Comparison of ENCODE assay signal across 6 cellular contexts in genomic region chr4:145832384-145832783, GRCh38.
DNase-seq lines count a peak whose midpoint lies in the region; ATAC-seq and TF ChIP-seq lines count a peak whose summit lies in the region.
"Not testable (repeated sequence)": the region's sequence is repeated elsewhere in the genome, so short reads cannot be mapped to it uniquely, and the experiment has no call there.

No MANE protein-coding gene starts in this region.

- not testable (repeated sequence) for H3K4me3 Mint-ChIP-seq in T-helper 2 cell treated with Interferon-gamma antibody and Interleukin-4, amounts not matched to agents 5 μg/mL and 100 μg/mL, for 36 hours; activated CD8-positive, alpha-beta T cell treated with anti-CD3 and anti-CD28 coated beads for 36 hours; activated naive CD8-positive, alpha-beta T cell treated with anti-CD3 and anti-CD28 coated beads for 36 hours; naive thymus-derived CD8-positive, alpha-beta T cell
- H3K4me3 Mint-ChIP-seq in activated T-helper 17 cell treated with anti-CD3 and anti-CD28 coated beads, Interleukin-2, amount 50 U/mL, for 72 hours = peak overlapping the region; percentile 52

- intact Hi-C loops in activated CD8-positive, alpha-beta T cell treated with anti-CD3 and anti-CD28 coated beads for 36 hours (cut with micrococcal nuclease) = not testable (repeated sequence)

- TF ChIP-seq CTCF in activated CD8-positive, alpha-beta T cell treated with anti-CD3 and anti-CD28 coated beads for 36 hours (IDR thresholded peaks at IDR 0.05) = not testable (repeated sequence)

- peak overlapping the region; percentile 39 for H3K27ac Mint-ChIP-seq in T-helper 2 cell treated with Interferon-gamma antibody and Interleukin-4, amounts not matched to agents 5 μg/mL and 100 μg/mL, for 36 hours
- H3K27ac Mint-ChIP-seq in activated CD8-positive, alpha-beta T cell treated with anti-CD3 and anti-CD28 coated beads for 36 hours = peak overlapping the region; percentile 60
- peak overlapping the region; percentile 80 for H3K27ac Mint-ChIP-seq in activated T-helper 17 cell treated with anti-CD3 and anti-CD28 coated beads, Interleukin-2, amount 50 U/mL, for 72 hours
- peak overlapping the region; percentile 54 for H3K27ac Mint-ChIP-seq in activated naive CD8-positive, alpha-beta T cell treated with anti-CD3 and anti-CD28 coated beads for 36 hours
- peak overlapping the region in 8 of 10 donors; percentile 5 to 82 (median 50) for H3K27ac Mint-ChIP-seq in naive thymus-derived CD8-positive, alpha-beta T cell

- not testable (repeated sequence) for H3K27me3 Mint-ChIP-seq in T-helper 2 cell treated with Interferon-gamma antibody and Interleukin-4, amounts not matched to agents 5 μg/mL and 100 μg/mL, for 36 hours (ENCODE audit: low read depth); activated CD8-positive, alpha-beta T cell treated with anti-CD3 and anti-CD28 coated beads for 36 hours; activated T-helper 17 cell treated with anti-CD3 and anti-CD28 coated beads, Interleukin-2, amount 50 U/mL, for 72 hours; activated naive CD8-positive, alpha-beta T cell treated with anti-CD3 and anti-CD28 coated beads for 36 hours; naive thymus-derived CD8-positive, alpha-beta T cell

- peaks cover 27% of the 10 kb centered on the region for H3K36me3 Mint-ChIP-seq in T-helper 2 cell treated with Interferon-gamma antibody and Interleukin-4, amounts not matched to agents 5 μg/mL and 100 μg/mL, for 36 hours (ENCODE audit: low read depth)
- H3K36me3 Mint-ChIP-seq in activated CD8-positive, alpha-beta T cell treated with anti-CD3 and anti-CD28 coated beads for 36 hours (ENCODE audit: low read depth) = peaks cover 47% of the 10 kb centered on the region
- peaks cover 43% of the 10 kb centered on the region for H3K36me3 Mint-ChIP-seq in activated T-helper 17 cell treated with anti-CD3 and anti-CD28 coated beads, Interleukin-2, amount 50 U/mL, for 72 hours (ENCODE audit: low read depth)
- H3K36me3 Mint-ChIP-seq in activated naive CD8-positive, alpha-beta T cell treated with anti-CD3 and anti-CD28 coated beads for 36 hours = peaks cover 46% of the 10 kb centered on the region
- peaks cover 0 to 26% (median 17%) of the 10 kb centered on the region in 3 donors for H3K36me3 Mint-ChIP-seq in naive thymus-derived CD8-positive, alpha-beta T cell

- peaks cover 46% of the 10 kb centered on the region for H3K4me1 Mint-ChIP-seq in T-helper 2 cell treated with Interferon-gamma antibody and Interleukin-4, amounts not matched to agents 5 μg/mL and 100 μg/mL, for 36 hours (ENCODE audit: low read depth)
- peaks cover 55% of the 10 kb centered on the region for H3K4me1 Mint-ChIP-seq in activated CD8-positive, alpha-beta T cell treated with anti-CD3 and anti-CD28 coated beads for 36 hours (ENCODE audit: low read depth)
- H3K4me1 Mint-ChIP-seq in activated T-helper 17 cell treated with anti-CD3 and anti-CD28 coated beads, Interleukin-2, amount 50 U/mL, for 72 hours = peaks cover 33% of the 10 kb centered on the region
- peaks cover 43% of the 10 kb centered on the region for H3K4me1 Mint-ChIP-seq in activated naive CD8-positive, alpha-beta T cell treated with anti-CD3 and anti-CD28 coated beads for 36 hours
- H3K4me1 Mint-ChIP-seq in naive thymus-derived CD8-positive, alpha-beta T cell = peaks cover 26 to 57% (median 29%) of the 10 kb centered on the region in 4 donors

- DNase-seq in T-helper 2 cell treated with Interferon-gamma antibody and Interleukin-4, amounts not matched to agents 5 μg/mL and 100 μg/mL, for 36 hours (ENCODE audit: low spot score); activated CD8-positive, alpha-beta T cell treated with anti-CD3 and anti-CD28 coated beads for 36 hours; activated naive CD8-positive, alpha-beta T cell treated with anti-CD3 and anti-CD28 coated beads for 36 hours; naive thymus-derived CD8-positive, alpha-beta T cell: not testable (repeated sequence)

- ATAC-seq in GM18868 (IDR thresholded peaks at IDR 0.05; ENCODE audit: unreplicated experiment) = peak; percentile 9
- ATAC-seq in activated CD8-positive, alpha-beta T cell treated with anti-CD3 and anti-CD28 coated beads for 36 hours; naive thymus-derived CD8-positive, alpha-beta T cell: not testable (repeated sequence)
- ATAC-seq in activated T-helper 17 cell treated with anti-CD3 and anti-CD28 coated beads, Interleukin-2, amount 50 U/mL, for 72 hours (replicated peaks) = peak; percentile 22

- POLR2A ChIA-PET in activated CD8-positive, alpha-beta T cell treated with anti-CD3 and anti-CD28 coated beads for 36 hours (lab: Charles Lee); naive thymus-derived CD8-positive, alpha-beta T cell (lab: Charles Lee): not testable (repeated sequence)

- CTCF ChIA-PET in activated CD8-positive, alpha-beta T cell treated with anti-CD3 and anti-CD28 coated beads for 36 hours (lab: Charles Lee) = not testable (repeated sequence)

- H3K9me3 Mint-ChIP-seq in T-helper 2 cell treated with Interferon-gamma antibody and Interleukin-4, amounts not matched to agents 5 μg/mL and 100 μg/mL, for 36 hours; activated CD8-positive, alpha-beta T cell treated with anti-CD3 and anti-CD28 coated beads for 36 hours; activated T-helper 17 cell treated with anti-CD3 and anti-CD28 coated beads, Interleukin-2, amount 50 U/mL, for 72 hours; activated naive CD8-positive, alpha-beta T cell treated with anti-CD3 and anti-CD28 coated beads for 36 hours; naive thymus-derived CD8-positive, alpha-beta T cell: not testable (repeated sequence)
